Comparison of ENCODE assay signal across 27 cellular contexts in genomic region chrX:108945883-108946523, GRCh38.
DNase-seq lines count a peak whose midpoint lies in the region; ATAC-seq, FAIRE-seq and TF ChIP-seq lines count a peak whose summit lies in the region.
"Had no signal": no experiment of that assay in that cellular context is flagged by ENCODE, and none has a peak within 500 bp of the region (broad histone marks: within the 10 kb centered on the region; RNA-seq: fewer than 3 reads in every experiment).

No MANE protein-coding gene starts in this region.

- no peak for FAIRE-seq in urothelium cell line (lab: Jason Lieb, UNC)
- no peak for FAIRE-seq in GM19239 (lab: Jason Lieb, UNC)
- no peak for FAIRE-seq in kidney (lab: Jason Lieb, UNC)

- H3K27me3 Mint-ChIP-seq in T-helper 17 cell, result no peaks in the 10 kb centered on the region
- H3K27me3 Mint-ChIP-seq: dendritic cell treated with granulocyte-macrophage colony-stimulating factor and Interleukin-4, amounts not matched to agents 40 ng/mL and 50 ng/mL, for 4 days; stimulated activated memory B cell treated with anti-CD40 and anti-IgM and Interleukin-4, amounts not matched to agents 10 μg/mL and 1 μg/mL and 100 μg/mL, for 72 hours had no signal

- H3K27ac ChIP-seq in coronary artery (no peak overlapping the region), kidney (ENCODE audit: low read depth in 2 of 2, low read length in 2 of 2) (no peak overlapping the region)
- H3K27ac ChIP-seq: cardiac muscle cell, parathyroid adenoma, sigmoid colon, SJSA1, thoracic aorta had no signal

- no peak overlapping the region for H3K27ac Mint-ChIP-seq in T-helper 17 cell
- H3K27ac Mint-ChIP-seq: CD14-positive monocyte; dendritic cell treated with granulocyte-macrophage colony-stimulating factor and Interleukin-4, amounts not matched to agents 40 ng/mL and 50 ng/mL, for 4 days; immature natural killer cell; nephron progenitor cell; stimulated activated memory B cell treated with anti-CD40 and anti-IgM and Interleukin-4, amounts not matched to agents 10 μg/mL and 1 μg/mL and 100 μg/mL, for 72 hours had no signal

- no peak overlapping the region for H3K4me3 Mint-ChIP-seq in T-helper 17 cell
- H3K4me3 Mint-ChIP-seq: CD14-positive monocyte; dendritic cell treated with granulocyte-macrophage colony-stimulating factor and Interleukin-4, amounts not matched to agents 40 ng/mL and 50 ng/mL, for 4 days; immature natural killer cell; nephron progenitor cell; stimulated activated memory B cell treated with anti-CD40 and anti-IgM and Interleukin-4, amounts not matched to agents 10 μg/mL and 1 μg/mL and 100 μg/mL, for 72 hours had no signal

- no peaks in the 10 kb centered on the region for H3K36me3 Mint-ChIP-seq in T-helper 17 cell (ENCODE audit: low read depth)
- H3K36me3 Mint-ChIP-seq: CD14-positive monocyte; immature natural killer cell; stimulated activated memory B cell treated with anti-CD40 and anti-IgM and Interleukin-4, amounts not matched to agents 10 μg/mL and 1 μg/mL and 100 μg/mL, for 72 hours had no signal

- ATAC-seq in HG02981 (IDR thresholded peaks at IDR 0.05; ENCODE audit: unreplicated experiment) (peak; percentile 77), T-helper 17 cell (no peak)
- ATAC-seq: left ventricle myocardium superior; Panc1; stimulated activated memory B cell treated with anti-CD40 and anti-IgM and Interleukin-4, amounts not matched to agents 10 μg/mL and 1 μg/mL and 100 μg/mL, for 72 hours had no signal

- no peak overlapping the region for H3K4me3 ChIP-seq in coronary artery
- H3K4me3 ChIP-seq in kidney (ENCODE audit: low read length in 2 of 2), result no peak overlapping the region
- H3K4me3 ChIP-seq: cardiac muscle cell, sigmoid colon, SJSA1, thoracic aorta had no signal

- no peaks in the 10 kb centered on the region for H3K4me1 Mint-ChIP-seq in T-helper 17 cell
- H3K4me1 Mint-ChIP-seq: CD14-positive monocyte; immature natural killer cell; stimulated activated memory B cell treated with anti-CD40 and anti-IgM and Interleukin-4, amounts not matched to agents 10 μg/mL and 1 μg/mL and 100 μg/mL, for 72 hours had no signal

- H3K4me1 ChIP-seq in kidney (ENCODE audit: control insufficient read depth in 1 of 2, insufficient read depth in 1 of 2, low read depth in 1 of 2, low read length in 2 of 2), result no peaks in the 10 kb centered on the region
- H3K4me1 ChIP-seq: parathyroid adenoma, sigmoid colon, SJSA1 had no signal

- no peaks in the 10 kb centered on the region for H3K9me3 ChIP-seq in kidney (ENCODE audit: control insufficient read depth in 1 of 2, low read length in 2 of 2)
- no peaks in the 10 kb centered on the region for H3K9me3 ChIP-seq in T-helper 17 cell (ENCODE audit: control insufficient read depth, low read length, poor library complexity, severe bottlenecking)
- H3K9me3 ChIP-seq: sigmoid colon, SJSA1, thoracic aorta had no signal

- no peak for TF ChIP-seq CTCF in coronary artery (IDR thresholded peaks at IDR 0.05)
- TF ChIP-seq CTCF in kidney (IDR thresholded peaks at IDR 0.05; ENCODE audit: borderline replicate concordance, extremely low read depth, insufficient read depth), result no peak

- intact Hi-C loops in kidney (cut with DNase I), result no loop called here

- no peak overlapping the region for H3K9ac ChIP-seq in kidney (ENCODE audit: low read length in 2 of 2)
- H3K9ac ChIP-seq: parathyroid adenoma had no signal

- peak in 2 of 3 donors; percentile 0 to 7 for DNase-seq in stimulated activated CD4-positive, alpha-beta T cell treated with anti-CD3 and anti-CD28 coated beads, TNF-alpha, amount 100 ng/mL, for 48 hours (ENCODE audit: low read depth in 3 of 3)
- no peak for DNase-seq in stimulated activated CD4-positive, alpha-beta T cell treated with anti-CD3 and anti-CD28 coated beads, Interleukin-4, amount 100 ng/mL, for 4 hours
- DNase-seq in coronary artery (ENCODE audit: low spot score) (peak; percentile 55), urothelium cell line (ENCODE audit: low spot score) (peak; percentile 0), GM19239 (ENCODE audit: insufficient read length, low spot score) (no peak), kidney (no peak), T-helper 17 cell (no peak)
- DNase-seq: activated CD8-positive, alpha-beta memory T cell treated with anti-CD3 and anti-CD28 coated beads, Interleukin-2, amount 50 U/mL, for 4 hours; activated gamma-delta T cell treated with Interleukin-2 at 50 U/mL for 16 hours; amygdala; immature natural killer cell; KBM-7; left ventricle myocardium superior; NCI-H1436 treated with DMSO at 0.1 percent for 48 hours; NCI-H510A treated with DMSO at 0.1 percent for 48 hours; nephron progenitor cell; NK-92 treated with Interleukin-12 subunit alpha and Interleukin-12 subunit beta, amount 100 ng/mL, for 24 hours; sigmoid colon had no signal

- H3K36me3 ChIP-seq in kidney (ENCODE audit: control insufficient read depth in 1 of 2, insufficient read depth in 2 of 2, low read length in 2 of 2), result no peaks in the 10 kb centered on the region
- H3K36me3 ChIP-seq: cardiac muscle cell, sigmoid colon, SJSA1, thoracic aorta had no signal

Comparison
In these comparisons a context has a peak if more than half of its experiments do, and no peak if none do; other contexts are left out.
1. DNase-seq: peak in stimulated activated CD4-positive, alpha-beta T cell treated with anti-CD3 and anti-CD28 coated beads, TNF-alpha, amount 100 ng/mL, for 48 hours (2 of 3), coronary artery (single experiment) and urothelium cell line (single experiment); none in stimulated activated CD4-positive, alpha-beta T cell treated with anti-CD3 and anti-CD28 coated beads, Interleukin-4, amount 100 ng/mL, for 4 hours (0 of 2), GM19239 (single experiment), kidney (single experiment) and T-helper 17 cell (0 of 3).